ENCODE assay signal across 8 cellular contexts in the genomic region with DNA sequence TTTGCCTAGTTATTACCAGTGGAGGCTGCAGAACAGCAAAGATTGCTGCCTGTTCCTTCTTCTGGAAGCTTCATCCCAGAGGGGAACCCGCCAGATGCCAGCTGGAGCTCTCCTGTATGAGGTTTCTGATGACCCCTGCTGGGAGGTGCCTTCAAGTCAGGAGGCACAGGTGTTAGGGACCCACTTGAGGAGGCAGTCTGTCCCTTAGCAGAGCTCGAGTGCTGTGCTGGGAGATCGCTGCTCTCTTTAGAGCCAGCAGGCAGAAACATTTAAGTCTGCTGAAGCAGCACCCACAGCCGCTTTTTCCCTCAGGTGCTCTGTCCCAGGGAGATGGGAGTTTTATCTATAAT.
DNase-seq lines count a peak whose midpoint lies in the region; ATAC-seq and TF ChIP-seq lines count a peak whose summit lies in the region.
"Not testable (repeated sequence)": the region's sequence is repeated elsewhere in the genome, so short reads cannot be mapped to it uniquely, and the experiment has no call there.

No MANE protein-coding gene starts in this region.

- H3K27me3 Mint-ChIP-seq in Caco-2 (ENCODE audit: insufficient read depth, unreplicated experiment); GM23338 (ENCODE audit: insufficient read depth, low read depth, poor library complexity): not testable (repeated sequence)

- DNase-seq in Caco-2 (peak; percentile 6 to 36), GM23338 (ENCODE audit: low spot score) (peak; percentile 40), NCI-H187 treated with DMSO at 0.1 percent for 48 hours (lab: John Stamatoyannopoulos, UW) (peak; percentile 21), NCI-H524 treated with DMSO at 0.1 percent for 48 hours (lab: John Stamatoyannopoulos, UW) (peak; percentile 88), choroid plexus epithelial cell (ENCODE audit: low read depth) (peak; percentile 5), kidney tubule cell (ENCODE audit: low spot score) (peak; percentile 3)

- peak overlapping the region; percentile 48; the same call in 1 of the 2 replicates for H3K27ac ChIP-seq in GM23338 (ENCODE audit: low read depth)
- peak overlapping the region; percentile 54 for H3K27ac ChIP-seq in subcutaneous abdominal adipose tissue (ENCODE audit: low read depth, low read length)

- intact Hi-C loops in Caco-2 (cut with micrococcal nuclease; ENCODE audit: unreplicated experiment) = loop anchor here (1.0 kb wide), 1 partner anchor 128 kb away; no protein-coding TSS in a partner anchor

- not testable (repeated sequence) for H3K36me3 ChIP-seq in Caco-2 (ENCODE audit: control insufficient read depth, insufficient read depth, low read length); GM23338 (ENCODE audit: insufficient read depth); mucosa of stomach (ENCODE audit: control insufficient read depth, insufficient read depth, low read length); subcutaneous abdominal adipose tissue (ENCODE audit: control insufficient read depth in 5 of 5, insufficient read depth in 5 of 5, low read length in 5 of 5)

- not testable (repeated sequence) for H4K20me1 ChIP-seq in GM23338 (replicated peaks; ENCODE audit: insufficient read depth)

- not testable (repeated sequence) for H2AFZ ChIP-seq in GM23338

- peak overlapping the region; percentile 75 for H3K4me2 ChIP-seq in GM23338

- not testable (repeated sequence) for H3K27ac Mint-ChIP-seq in Caco-2 (ENCODE audit: unreplicated experiment); GM23338

- H3K4me3 ChIP-seq in Caco-2 (ENCODE audit: low read depth, low read length); choroid plexus epithelial cell (ENCODE audit: low read depth, low read length); mucosa of stomach (ENCODE audit: low read length): not testable (repeated sequence)
- H3K4me3 ChIP-seq in GM23338 = peak overlapping the region; percentile 31; the same call in 1 of the 2 replicates
- peak overlapping the region in 3 of 5 donors; percentile 47 to 53 (median 51) for H3K4me3 ChIP-seq in subcutaneous abdominal adipose tissue (ENCODE audit: low read depth in 1 of 5, low read length in 5 of 5)

- peak overlapping the region; percentile 53 for H3K9ac ChIP-seq in mucosa of stomach (ENCODE audit: low read length)
- peak overlapping the region in 1 of 5 donors; percentile 72 for H3K9ac ChIP-seq in subcutaneous abdominal adipose tissue (ENCODE audit: low read length in 5 of 5)

- CTCF ChIA-PET in Caco-2 (lab: Charles Lee) = interaction anchor here (1.2 kb wide), 1 partner anchor 128 kb away, joined by 7 read pairs; no protein-coding TSS in a partner anchor

- H3K4me3 Mint-ChIP-seq in Caco-2 (ENCODE audit: unreplicated experiment); GM23338: not testable (repeated sequence)

- H3K4me1 Mint-ChIP-seq in Caco-2 (ENCODE audit: low read depth, unreplicated experiment) = not testable (repeated sequence)
- H3K4me1 Mint-ChIP-seq in GM23338 = peaks cover 12% of the 10 kb centered on the region

- H3K79me2 ChIP-seq in GM23338 (replicated peaks; ENCODE audit: insufficient read depth) = not testable (repeated sequence)

- not testable (repeated sequence) for H3K27me3 ChIP-seq in Caco-2 (replicated peaks; ENCODE audit: control insufficient read depth, insufficient read depth, low read length); GM23338 (ENCODE audit: insufficient read depth); mucosa of stomach (ENCODE audit: control insufficient read depth, insufficient read depth, low read length); subcutaneous abdominal adipose tissue (ENCODE audit: control insufficient read depth in 5 of 5, insufficient read depth in 4 of 5, low read length in 5 of 5)

- ATAC-seq in GM23338 = peak; percentile 59

- POLR2A ChIA-PET in Caco-2 (lab: Charles Lee) = not testable (repeated sequence)

- not testable (repeated sequence) for H3K9me2 ChIP-seq in GM23338 (ENCODE audit: insufficient read depth)

- peaks cover 22% of the 10 kb centered on the region for H3K9me3 Mint-ChIP-seq in Caco-2 (ENCODE audit: unreplicated experiment)
- not testable (repeated sequence) for H3K9me3 Mint-ChIP-seq in GM23338

- TF ChIP-seq CTCF in Caco-2 (IDR thresholded peaks at IDR 0.05; ENCODE audit: insufficient read depth in 1 of 2, low read depth in 1 of 2, low read length in 1 of 2, severe bottlenecking in 1 of 2, unreplicated experiment in 1 of 2); GM23338 (conservative IDR thresholded peaks at IDR 0.05; ENCODE audit: low read depth in 2 of 2); choroid plexus epithelial cell (conservative IDR thresholded peaks at IDR 0.05; ENCODE audit: low read depth, low read length): not testable (repeated sequence)

- not testable (repeated sequence) for H3F3A ChIP-seq in GM23338 (replicated peaks; ENCODE audit: low read depth)

- not testable (repeated sequence) for H3K9me3 ChIP-seq in Caco-2; mucosa of stomach (ENCODE audit: control insufficient read depth, low read length); subcutaneous abdominal adipose tissue (ENCODE audit: control insufficient read depth in 5 of 5, low read length in 5 of 5)

- not testable (repeated sequence) for H3K4me1 ChIP-seq in Caco-2; subcutaneous abdominal adipose tissue (ENCODE audit: control insufficient read depth in 5 of 5, insufficient read depth in 5 of 5, low read length in 5 of 5)
- H3K4me1 ChIP-seq in GM23338 (ENCODE audit: insufficient read depth) (peaks cover 13% of the 10 kb centered on the region), mucosa of stomach (ENCODE audit: control insufficient read depth, insufficient read depth, low read length) (peaks cover 12% of the 10 kb centered on the region)

- not testable (repeated sequence) for BruUV-seq in Caco-2 (replicated peaks; lab: Mats Ljungman, UMichigan)

- not testable (repeated sequence) for H3K36me3 Mint-ChIP-seq in Caco-2 (ENCODE audit: insufficient read depth, unreplicated experiment)
- peaks cover 23% of the 10 kb centered on the region; the same call in 2 of the 3 replicates for H3K36me3 Mint-ChIP-seq in GM23338 (ENCODE audit: low read depth)

Comparison
In these comparisons a context has a peak if more than half of its experiments do, and no peak if none do; other contexts are left out.
1. DNase-seq: peak in every context shown above with its lines; median percentile 88 in NCI-H524 treated with DMSO at 0.1 percent for 48 hours; 40 in GM23338; 21 in Caco-2; 21 in NCI-H187 treated with DMSO at 0.1 percent for 48 hours; 5 in choroid plexus epithelial cell; 3 in kidney tubule cell.